Comparison of ENCODE assay signal across 8 cellular contexts in genomic region chr10:88881335-88881734, GRCh38. TPM values are rescaled to one million over a fixed set of nuclear protein-coding genes. Genes with fewer than 3 reads are reported as not detected.
A peak's percentile ranks its signal among the peaks of the same experiment; 100 is the strongest.
DNase-seq lines count a peak whose midpoint lies in the region; ATAC-seq, FAIRE-seq and TF ChIP-seq lines count a peak whose summit lies in the region.

No MANE protein-coding gene starts in this region.

- peak overlapping the region; percentile 76; the same call in 1 of the 2 replicates for H2AFZ ChIP-seq in OCI-LY3 (ENCODE audit: low read depth, low read length)
- no peak overlapping the region for H2AFZ ChIP-seq in H1 (ENCODE audit: low read length)
- peak overlapping the region; percentile 93 for H2AFZ ChIP-seq in neuronal stem cell (ENCODE audit: low read length)

- H2BK5ac ChIP-seq in H1 (ENCODE audit: low read depth, low read length) (no peak overlapping the region), neuronal stem cell (ENCODE audit: low read length) (no peak overlapping the region)

- POLR2A ChIA-PET in H1 (lab: Charles Lee; ENCODE audit: partially characterized antibody), result interaction anchor here (0.7 to 2.0 kb wide), 3 partner anchors 8 to 1019 kb away, joined by 3 to 5 read pairs (median 4); no protein-coding TSS in a partner anchor

- H3K56ac ChIP-seq in H1 (replicated peaks; ENCODE audit: insufficient read length, low read depth, low read length), result no peak overlapping the region

- peak; percentile 30 for DNase-seq in Caki2 (ENCODE audit: low read depth)
- no peak for DNase-seq in H1 (ENCODE audit: low read depth in 1 of 2, low spot score in 2 of 2)
- DNase-seq in neuronal stem cell (ENCODE audit: low spot score), result no peak
- no peak for DNase-seq in NCI-H1105 (lab: John Stamatoyannopoulos, UW)
- DNase-seq in GM12891 (ENCODE audit: insufficient read length, low spot score), result no peak

- H2AK5ac ChIP-seq in H1 (ENCODE audit: low read depth, low read length), result no peak overlapping the region
- H2AK5ac ChIP-seq in neuronal stem cell (ENCODE audit: low read depth, low read length), result no peak overlapping the region

- no peak for ATAC-seq in HG03469 (IDR thresholded peaks at IDR 0.05; ENCODE audit: unreplicated experiment)
- ATAC-seq in esophagus mucosa, result no peak

- TF ChIP-seq POLR2A in H1 (IDR thresholded peaks at IDR 0.05; ENCODE audit: control extremely low read depth in 1 of 2, low read depth in 2 of 2, low read length in 2 of 2) (no peak), GM12891 (IDR thresholded peaks at IDR 0.05; ENCODE audit: low read depth, low read length) (no peak)

- no peak overlapping the region for H2BK15ac ChIP-seq in H1 (ENCODE audit: low read length)
- no peak overlapping the region for H2BK15ac ChIP-seq in neuronal stem cell (ENCODE audit: low read length)

- H3K23me2 ChIP-seq in H1 (ENCODE audit: low read depth, low read length), result peaks cover 10% of the 10 kb centered on the region; the same call in 1 of the 2 replicates

- no peak overlapping the region for H3K23ac ChIP-seq in H1 (ENCODE audit: insufficient read length)
- no peak overlapping the region for H3K23ac ChIP-seq in neuronal stem cell (ENCODE audit: low read depth, low read length, poor library complexity)

- H3K4me2 ChIP-seq in OCI-LY3 (ENCODE audit: low read length), result peak overlapping the region; percentile 92
- peak overlapping the region; percentile 89 to 92 for H3K4me2 ChIP-seq in H1 (ENCODE audit: insufficient read depth in 1 of 2, low read depth in 2 of 2, low read length in 2 of 2)
- no peak overlapping the region for H3K4me2 ChIP-seq in neuronal stem cell (ENCODE audit: insufficient read depth, low read length, poor library complexity, severe bottlenecking)

- H3K4me1 ChIP-seq in OCI-LY3 (ENCODE audit: low read length) (peaks cover 54% of the 10 kb centered on the region), H1 (replicated peaks in 1 of 4; ENCODE audit: control insufficient read depth in 3 of 4, insufficient read depth in 4 of 4, low read length in 3 of 4) (peaks cover 0 to 6% (median 2%) of the 10 kb centered on the region in 4 experiments; a peak in 3 of 7 replicates), neuronal stem cell (ENCODE audit: control insufficient read depth in 2 of 2, insufficient read depth in 1 of 2, low read depth in 1 of 2, low read length in 2 of 2) (peaks cover 1 to 4% of the 10 kb centered on the region in 2 donors)

- no peak overlapping the region for H2BK120ac ChIP-seq in H1 (replicated peaks; ENCODE audit: low read depth, low read length)
- H2BK120ac ChIP-seq in neuronal stem cell (ENCODE audit: low read depth, low read length), result no peak overlapping the region

- H2BK20ac ChIP-seq in H1 (ENCODE audit: low read length), result no peak overlapping the region

- no peak for TF ChIP-seq EP300 in H1 (IDR thresholded peaks at IDR 0.05; ENCODE audit: borderline replicate concordance in 1 of 2, low read depth in 2 of 2, low read length in 2 of 2)

- H4K8ac ChIP-seq in H1 (ENCODE audit: extremely low read depth, insufficient read depth, low read length) (no peak overlapping the region), neuronal stem cell (ENCODE audit: low read depth, low read length) (no peak overlapping the region)

- CTCF ChIA-PET in H1 (lab: Charles Lee; ENCODE audit: partially characterized antibody), result interaction anchor here (0.7 to 1.8 kb wide), 3 partner anchors 44 to 53 kb away, joined by 3 to 5 read pairs (median 5); no protein-coding TSS in a partner anchor

- in situ Hi-C loops in Caki2 (cut with HindIII; ENCODE audit: low pct_unique_long_range_greater_than_20kb, low sequenced_read_pairs), result no loop called here

- H3K9me3 ChIP-seq in OCI-LY3 (ENCODE audit: insufficient read depth, low read length) (no peaks in the 10 kb centered on the region), H1 (ENCODE audit: insufficient read depth in 2 of 2, low read depth in 1 of 2, low read length in 1 of 2) (no peaks in the 10 kb centered on the region), neuronal stem cell (replicated peaks in 1 of 2; ENCODE audit: control insufficient read depth in 2 of 2, insufficient read depth in 1 of 2, low read depth in 1 of 2, low read length in 2 of 2) (no peaks in the 10 kb centered on the region)

- H3K79me1 ChIP-seq in H1 (ENCODE audit: low read depth, low read length) (no peaks in the 10 kb centered on the region), neuronal stem cell (ENCODE audit: low read depth, low read length) (no peaks in the 10 kb centered on the region)

- no peak for TF ChIP-seq CTCF in OCI-LY3 (IDR thresholded peaks at IDR 0.05; ENCODE audit: low read depth, low read length)
- TF ChIP-seq CTCF in H1 (IDR thresholded peaks at IDR 0.05; ENCODE audit: control extremely low read depth in 1 of 3, insufficient read depth in 1 of 3, low read depth in 1 of 3, low read length in 3 of 3), result no peak

- WGBS in H1 (ENCODE audit: extremely low coverage in 1 of 2, insufficient coverage in 1 of 2, insufficient read length in 1 of 2, insufficient replicate concordance in 2 of 2, low coverage in 1 of 2, low lambda C conversion rate in 2 of 2, missing lambda C conversion rate in 1 of 2), 2 experiments, result 83% methylated on average over 6 of the region's 6 CpGs; no CpG with 5 or more reads in 1 of the 2 experiments
- no CpG with 5 or more reads among the region's 6 CpGs for WGBS in neuronal stem cell (ENCODE audit: extremely low coverage in 2 of 2, insufficient read length in 2 of 2, insufficient replicate concordance in 1 of 2), 2 donors

- H3K4ac ChIP-seq in H1 (replicated peaks; ENCODE audit: insufficient read length, low read depth, low read length), result no peak overlapping the region
- H3K4ac ChIP-seq in neuronal stem cell (ENCODE audit: low read length), result no peak overlapping the region

- H4K5ac ChIP-seq in H1 (ENCODE audit: insufficient read length, low read depth, low read length), result no peak overlapping the region

- H3K9ac ChIP-seq in OCI-LY3 (ENCODE audit: low read length) (peak overlapping the region; percentile 88), H1 (replicated peaks in 1 of 4; ENCODE audit: extremely low read depth in 1 of 4, low read depth in 3 of 4, low read length in 3 of 4) (no peak overlapping the region), neuronal stem cell (ENCODE audit: low read depth, low read length, poor library complexity) (no peak overlapping the region)

- H3K27ac ChIP-seq in OCI-LY3 (ENCODE audit: low read length) (peak overlapping the region; percentile 86), H1 (ENCODE audit: low read depth, low read length) (no peak overlapping the region), neuronal stem cell (replicated peaks; ENCODE audit: low read length) (no peak overlapping the region)

- H2BK12ac ChIP-seq in H1 (ENCODE audit: low read depth, low read length), result no peak overlapping the region
- no peak overlapping the region for H2BK12ac ChIP-seq in neuronal stem cell (ENCODE audit: low read length)

- H3K14ac ChIP-seq in H1 (ENCODE audit: insufficient read length) (no peak overlapping the region), neuronal stem cell (ENCODE audit: low read length) (no peak overlapping the region)

- no peak for FAIRE-seq in H1 (lab: Jason Lieb, UNC)
- no peak for FAIRE-seq in GM12891 (lab: Jason Lieb, UNC)

- H3K79me2 ChIP-seq in OCI-LY3 (ENCODE audit: low read length), result peaks cover 54% of the 10 kb centered on the region
- no peaks in the 10 kb centered on the region for H3K79me2 ChIP-seq in H1 (ENCODE audit: control insufficient read depth in 1 of 2, insufficient read depth in 2 of 2, low read length in 2 of 2)

- H3K27me3 ChIP-seq in OCI-LY3 (ENCODE audit: low read depth, low read length), result no peaks in the 10 kb centered on the region
- peaks cover 0 to 3% (median 1%) of the 10 kb centered on the region in 4 experiments; a peak in 1 of 7 replicates for H3K27me3 ChIP-seq in H1 (replicated peaks in 1 of 4; ENCODE audit: control insufficient read depth in 3 of 4, extremely low read depth in 1 of 4, insufficient read depth in 3 of 4, low read length in 3 of 4)
- H3K27me3 ChIP-seq in neuronal stem cell (ENCODE audit: control insufficient read depth in 3 of 3, insufficient read depth in 3 of 3, low read depth in 1 of 3, low read length in 3 of 3), result peaks cover 0 to 29% (median 12%) of the 10 kb centered on the region in 3 experiments

- no peak for TF ChIP-seq RAD21 in H1 (IDR thresholded peaks at IDR 0.05 in 1 of 2, conservative IDR thresholded peaks at IDR 0.05 in 1 of 2; ENCODE audit: low read depth in 2 of 2, low read length in 2 of 2)

- H3K4me3 ChIP-seq in OCI-LY3 (ENCODE audit: low read length) (peak overlapping the region; percentile 90), H1 (ENCODE audit: extremely low read depth in 1 of 4, insufficient read depth in 2 of 4, low read depth in 3 of 4, low read length in 4 of 4) (peak overlapping the region; percentile 70 to 81 (median 77); a peak in 6 of 8 replicates), neuronal stem cell (ENCODE audit: low read length in 2 of 2) (peak overlapping the region in 1 of 2 donors; percentile 55)

- no peak overlapping the region for H4K91ac ChIP-seq in H1 (replicated peaks; ENCODE audit: insufficient read length, low read length)
- no peak overlapping the region for H4K91ac ChIP-seq in neuronal stem cell (ENCODE audit: low read depth, low read length, poor library complexity)

- peaks cover 3% of the 10 kb centered on the region for H3K36me3 ChIP-seq in OCI-LY3 (replicated peaks; ENCODE audit: low read depth, low read length)
- H3K36me3 ChIP-seq in H1 (ENCODE audit: control insufficient read depth in 2 of 4, insufficient read depth in 4 of 4, low read length in 3 of 4), result no peaks in the 10 kb centered on the region
- H3K36me3 ChIP-seq in neuronal stem cell (replicated peaks in 1 of 2; ENCODE audit: control insufficient read depth in 2 of 2, insufficient read depth in 2 of 2, low read length in 2 of 2), result no peaks in the 10 kb centered on the region

- H3K18ac ChIP-seq in H1 (ENCODE audit: extremely low read depth, low read length) (no peak overlapping the region), neuronal stem cell (ENCODE audit: low read length) (no peak overlapping the region)

- H4K20me1 ChIP-seq in OCI-LY3 (ENCODE audit: insufficient read depth, low read length) (no peaks in the 10 kb centered on the region), H1 (replicated peaks in 1 of 2; ENCODE audit: control insufficient read depth in 1 of 2, insufficient read depth in 2 of 2, low read length in 2 of 2) (no peaks in the 10 kb centered on the region)

RNA-seq across cellular contexts. Expression of gene STAMBPL1, which starts 1.3 kb away (rescaled TPM):
- 15.6 and 62.4 TPM in 2 replicates for total RNA-seq in Caki2 (2014; rRNA removed; shearing (Covaris generic); ENCODE audit: low replicate concordance)
- 5.5 and 6.5 TPM in 2 replicates for total RNA-seq in H1 (2021; fragmentation: NEBNext Ultra II Directional; extraction: Animal tissue kit (Norgen Biotek cat#: 25700))
- polyA plus RNA-seq in H1 (2011; rRNA removed), result 5.5 and 8.1 TPM in 2 replicates
- 5.9 TPM for polyA plus RNA-seq in H1 (2011; cell fraction: cytosol; rRNA removed)
- polyA plus RNA-seq in H1 (2011; cell fraction: nucleus; rRNA removed), result 2.7 TPM
- polyA plus RNA-seq in H1 (2012, experiment 1 of 2), result 3.3 to 4.3 TPM (median 3.3 TPM) in 4 replicates
- 0.67 TPM for polyA plus RNA-seq in H1 (2012, experiment 2 of 2)
- polyA plus RNA-seq in H1 (2013, experiment 1 of 2), result 2.8 TPM
- 2.9 TPM for polyA plus RNA-seq in H1 (2013, experiment 2 of 2)
- polyA minus RNA-seq in H1 (2011; rRNA and poly(A)+ RNA removed), result 3.9 and 4.9 TPM in 2 replicates
- polyA minus RNA-seq in H1 (2011; cell fraction: cytosol; rRNA and poly(A)+ RNA removed), result 3.2 TPM
- polyA minus RNA-seq in H1 (2011; cell fraction: nucleus; rRNA and poly(A)+ RNA removed), result 11.7 TPM
- 0.82 TPM for polyA plus RNA-seq in neuronal stem cell (2013, experiment 1 of 2)
- polyA plus RNA-seq in neuronal stem cell (2013, experiment 2 of 2), result 0.61 TPM
- total RNA-seq in esophagus mucosa, result 2.5 TPM
- 14.6 TPM for polyA plus RNA-seq in GM12891 (2012; ENCODE audit: low read depth, missing spikeins)

RNA-seq across cellular contexts. Expression of gene ANKRD22, which starts 29.7 kb away (rescaled TPM):
- not detected in 2 replicates for total RNA-seq in Caki2 (2014; rRNA removed; shearing (Covaris generic); ENCODE audit: low replicate concordance)
- total RNA-seq in H1 (2021; fragmentation: NEBNext Ultra II Directional; extraction: Animal tissue kit (Norgen Biotek cat#: 25700)), result not detected in 2 replicates
- 0.05 and 0.68 TPM in 2 replicates for polyA plus RNA-seq in H1 (2011; rRNA removed)
- polyA plus RNA-seq in H1 (2011; cell fraction: cytosol; rRNA removed), result 0.14 TPM
- polyA plus RNA-seq in H1 (2011; cell fraction: nucleus; rRNA removed), result 0.07 TPM
- polyA plus RNA-seq in H1 (2012, experiment 1 of 2), result 0.37 to 0.94 TPM (median 0.47 TPM) in 4 replicates
- polyA plus RNA-seq in H1 (2012, experiment 2 of 2), result 0.10 TPM
- not detected for polyA plus RNA-seq in H1 (2013, experiment 1 of 2)
- polyA plus RNA-seq in H1 (2013, experiment 2 of 2), result not detected
- 0.20 TPM in 1 of 2 replicates, not detected in the other for polyA minus RNA-seq in H1 (2011; rRNA and poly(A)+ RNA removed)
- polyA minus RNA-seq in H1 (2011; cell fraction: cytosol; rRNA and poly(A)+ RNA removed), result not detected
- not detected for polyA minus RNA-seq in H1 (2011; cell fraction: nucleus; rRNA and poly(A)+ RNA removed)
- not detected for polyA plus RNA-seq in neuronal stem cell (2013, experiment 1 of 2)
- not detected for polyA plus RNA-seq in neuronal stem cell (2013, experiment 2 of 2)
- total RNA-seq in esophagus mucosa, result 32.9 TPM
- polyA plus RNA-seq in GM12891 (2012; ENCODE audit: low read depth, missing spikeins), result 0.39 TPM

Comparison
In these comparisons a context has a peak if more than half of its experiments do, and no peak if none do; other contexts are left out.
1. RNA of gene ANKRD22, which starts 29.7 kb away (total RNA-seq): 32.9 TPM in esophagus mucosa (single experiment); not detected in H1 and not detected in Caki2; every median in the first group is over 10 times any median in the second.